In the genomic region with DNA sequence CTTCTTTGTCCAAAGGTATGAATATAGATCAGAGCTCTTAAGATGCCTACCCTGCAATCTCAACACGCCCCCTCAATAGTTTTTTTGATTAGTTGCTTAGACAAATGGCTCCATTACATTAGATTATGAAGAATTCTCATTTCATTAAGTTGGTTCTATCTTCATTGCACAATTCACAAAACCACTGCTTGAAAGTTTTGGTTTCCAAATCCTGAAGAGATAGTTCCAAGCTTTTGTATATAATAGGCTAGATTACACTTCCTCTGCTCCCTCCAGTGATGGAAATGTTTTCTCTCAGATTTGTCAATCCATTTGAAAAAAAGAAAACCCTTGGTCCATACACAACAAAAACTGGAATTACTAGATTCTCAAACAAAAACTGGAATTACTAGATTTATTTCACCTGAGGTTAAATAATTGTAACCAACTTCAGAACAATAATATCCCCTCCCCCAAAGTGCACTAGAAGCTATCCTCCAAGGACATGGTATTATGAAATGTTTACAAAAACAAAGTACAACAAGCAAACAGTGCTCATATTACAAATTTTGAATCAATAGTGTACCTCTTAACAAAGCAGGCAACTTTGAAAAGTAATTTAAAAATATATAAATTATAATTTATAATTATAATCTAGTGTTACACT, we compare ENCODE assay signal across 1 cellular context.
TF ChIP-seq lines count a peak whose summit lies in the region.

No MANE protein-coding gene starts in this region.

TF ChIP-seq in HepG2, 621 proteins besides CTCF, POLR2A, EP300 and RAD21 (continued from another document and continues in another):
- no peak for TF ChIP-seq ARNT (IDR thresholded peaks at IDR 0.05)
- TF ChIP-seq RORA (CRISPR knock-in tag; IDR thresholded peaks at IDR 0.05) = no peak
- TF ChIP-seq, protein P1, sequence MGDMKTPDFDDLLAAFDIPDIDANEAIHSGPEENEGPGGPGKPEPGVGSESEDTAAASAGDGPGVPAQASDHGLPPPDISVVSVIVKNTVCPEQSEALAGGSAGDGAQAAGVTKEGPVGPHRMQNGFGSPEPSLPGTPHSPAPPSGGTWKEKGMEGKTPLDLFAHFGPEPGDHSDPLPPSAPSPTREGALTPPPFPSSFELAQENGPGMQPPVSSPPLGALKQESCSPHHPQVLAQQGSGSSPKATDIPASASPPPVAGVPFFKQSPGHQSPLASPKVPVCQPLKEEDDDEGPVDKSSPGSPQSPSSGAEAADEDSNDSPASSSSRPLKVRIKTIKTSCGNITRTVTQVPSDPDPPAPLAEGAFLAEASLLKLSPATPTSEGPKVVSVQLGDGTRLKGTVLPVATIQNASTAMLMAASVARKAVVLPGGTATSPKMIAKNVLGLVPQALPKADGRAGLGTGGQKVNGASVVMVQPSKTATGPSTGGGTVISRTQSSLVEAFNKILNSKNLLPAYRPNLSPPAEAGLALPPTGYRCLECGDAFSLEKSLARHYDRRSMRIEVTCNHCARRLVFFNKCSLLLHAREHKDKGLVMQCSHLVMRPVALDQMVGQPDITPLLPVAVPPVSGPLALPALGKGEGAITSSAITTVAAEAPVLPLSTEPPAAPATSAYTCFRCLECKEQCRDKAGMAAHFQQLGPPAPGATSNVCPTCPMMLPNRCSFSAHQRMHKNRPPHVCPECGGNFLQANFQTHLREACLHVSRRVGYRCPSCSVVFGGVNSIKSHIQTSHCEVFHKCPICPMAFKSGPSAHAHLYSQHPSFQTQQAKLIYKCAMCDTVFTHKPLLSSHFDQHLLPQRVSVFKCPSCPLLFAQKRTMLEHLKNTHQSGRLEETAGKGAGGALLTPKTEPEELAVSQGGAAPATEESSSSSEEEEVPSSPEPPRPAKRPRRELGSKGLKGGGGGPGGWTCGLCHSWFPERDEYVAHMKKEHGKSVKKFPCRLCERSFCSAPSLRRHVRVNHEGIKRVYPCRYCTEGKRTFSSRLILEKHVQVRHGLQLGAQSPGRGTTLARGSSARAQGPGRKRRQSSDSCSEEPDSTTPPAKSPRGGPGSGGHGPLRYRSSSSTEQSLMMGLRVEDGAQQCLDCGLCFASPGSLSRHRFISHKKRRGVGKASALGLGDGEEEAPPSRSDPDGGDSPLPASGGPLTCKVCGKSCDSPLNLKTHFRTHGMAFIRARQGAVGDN (CRISPR knock-in tag; IDR thresholded peaks at IDR 0.05) = no peak
- TF ChIP-seq, protein P2, sequence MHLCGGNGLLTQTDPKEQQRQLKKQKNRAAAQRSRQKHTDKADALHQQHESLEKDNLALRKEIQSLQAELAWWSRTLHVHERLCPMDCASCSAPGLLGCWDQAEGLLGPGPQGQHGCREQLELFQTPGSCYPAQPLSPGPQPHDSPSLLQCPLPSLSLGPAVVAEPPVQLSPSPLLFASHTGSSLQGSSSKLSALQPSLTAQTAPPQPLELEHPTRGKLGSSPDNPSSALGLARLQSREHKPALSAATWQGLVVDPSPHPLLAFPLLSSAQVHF (CRISPR knock-in tag; IDR thresholded peaks at IDR 0.05) = no peak
- TF ChIP-seq, protein P3, sequence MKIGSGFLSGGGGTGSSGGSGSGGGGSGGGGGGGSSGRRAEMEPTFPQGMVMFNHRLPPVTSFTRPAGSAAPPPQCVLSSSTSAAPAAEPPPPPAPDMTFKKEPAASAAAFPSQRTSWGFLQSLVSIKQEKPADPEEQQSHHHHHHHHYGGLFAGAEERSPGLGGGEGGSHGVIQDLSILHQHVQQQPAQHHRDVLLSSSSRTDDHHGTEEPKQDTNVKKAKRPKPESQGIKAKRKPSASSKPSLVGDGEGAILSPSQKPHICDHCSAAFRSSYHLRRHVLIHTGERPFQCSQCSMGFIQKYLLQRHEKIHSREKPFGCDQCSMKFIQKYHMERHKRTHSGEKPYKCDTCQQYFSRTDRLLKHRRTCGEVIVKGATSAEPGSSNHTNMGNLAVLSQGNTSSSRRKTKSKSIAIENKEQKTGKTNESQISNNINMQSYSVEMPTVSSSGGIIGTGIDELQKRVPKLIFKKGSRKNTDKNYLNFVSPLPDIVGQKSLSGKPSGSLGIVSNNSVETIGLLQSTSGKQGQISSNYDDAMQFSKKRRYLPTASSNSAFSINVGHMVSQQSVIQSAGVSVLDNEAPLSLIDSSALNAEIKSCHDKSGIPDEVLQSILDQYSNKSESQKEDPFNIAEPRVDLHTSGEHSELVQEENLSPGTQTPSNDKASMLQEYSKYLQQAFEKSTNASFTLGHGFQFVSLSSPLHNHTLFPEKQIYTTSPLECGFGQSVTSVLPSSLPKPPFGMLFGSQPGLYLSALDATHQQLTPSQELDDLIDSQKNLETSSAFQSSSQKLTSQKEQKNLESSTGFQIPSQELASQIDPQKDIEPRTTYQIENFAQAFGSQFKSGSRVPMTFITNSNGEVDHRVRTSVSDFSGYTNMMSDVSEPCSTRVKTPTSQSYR (CRISPR knock-in tag; IDR thresholded peaks at IDR 0.05; ENCODE audit: borderline replicate concordance) = peak; percentile 94
- TF ChIP-seq, protein P4, sequence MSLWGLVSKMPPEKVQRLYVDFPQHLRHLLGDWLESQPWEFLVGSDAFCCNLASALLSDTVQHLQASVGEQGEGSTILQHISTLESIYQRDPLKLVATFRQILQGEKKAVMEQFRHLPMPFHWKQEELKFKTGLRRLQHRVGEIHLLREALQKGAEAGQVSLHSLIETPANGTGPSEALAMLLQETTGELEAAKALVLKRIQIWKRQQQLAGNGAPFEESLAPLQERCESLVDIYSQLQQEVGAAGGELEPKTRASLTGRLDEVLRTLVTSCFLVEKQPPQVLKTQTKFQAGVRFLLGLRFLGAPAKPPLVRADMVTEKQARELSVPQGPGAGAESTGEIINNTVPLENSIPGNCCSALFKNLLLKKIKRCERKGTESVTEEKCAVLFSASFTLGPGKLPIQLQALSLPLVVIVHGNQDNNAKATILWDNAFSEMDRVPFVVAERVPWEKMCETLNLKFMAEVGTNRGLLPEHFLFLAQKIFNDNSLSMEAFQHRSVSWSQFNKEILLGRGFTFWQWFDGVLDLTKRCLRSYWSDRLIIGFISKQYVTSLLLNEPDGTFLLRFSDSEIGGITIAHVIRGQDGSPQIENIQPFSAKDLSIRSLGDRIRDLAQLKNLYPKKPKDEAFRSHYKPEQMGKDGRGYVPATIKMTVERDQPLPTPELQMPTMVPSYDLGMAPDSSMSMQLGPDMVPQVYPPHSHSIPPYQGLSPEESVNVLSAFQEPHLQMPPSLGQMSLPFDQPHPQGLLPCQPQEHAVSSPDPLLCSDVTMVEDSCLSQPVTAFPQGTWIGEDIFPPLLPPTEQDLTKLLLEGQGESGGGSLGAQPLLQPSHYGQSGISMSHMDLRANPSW (CRISPR knock-in tag; IDR thresholded peaks at IDR 0.05; ENCODE audit: borderline replicate concordance) = no peak
- TF ChIP-seq, protein P5, sequence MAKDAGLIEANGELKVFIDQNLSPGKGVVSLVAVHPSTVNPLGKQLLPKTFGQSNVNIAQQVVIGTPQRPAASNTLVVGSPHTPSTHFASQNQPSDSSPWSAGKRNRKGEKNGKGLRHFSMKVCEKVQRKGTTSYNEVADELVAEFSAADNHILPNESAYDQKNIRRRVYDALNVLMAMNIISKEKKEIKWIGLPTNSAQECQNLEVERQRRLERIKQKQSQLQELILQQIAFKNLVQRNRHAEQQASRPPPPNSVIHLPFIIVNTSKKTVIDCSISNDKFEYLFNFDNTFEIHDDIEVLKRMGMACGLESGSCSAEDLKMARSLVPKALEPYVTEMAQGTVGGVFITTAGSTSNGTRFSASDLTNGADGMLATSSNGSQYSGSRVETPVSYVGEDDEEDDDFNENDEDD (CRISPR knock-in tag; IDR thresholded peaks at IDR 0.05; ENCODE audit: borderline replicate concordance) = no peak
- TF ChIP-seq ZBTB3 (CRISPR knock-in tag; IDR thresholded peaks at IDR 0.05; ENCODE audit: borderline replicate concordance, low read depth) = no peak
- no peak for TF ChIP-seq ZNF296 (CRISPR knock-in tag; conservative IDR thresholded peaks at IDR 0.05)
- TF ChIP-seq MIER3 (CRISPR knock-in tag; IDR thresholded peaks at IDR 0.05; ENCODE audit: borderline replicate concordance) = peak; percentile 52; the same call in 1 of the 2 replicates
- no peak for TF ChIP-seq PPARG (CRISPR knock-in tag; conservative IDR thresholded peaks at IDR 0.05)
- TF ChIP-seq TEAD3 (CRISPR knock-in tag; optimal IDR thresholded peaks at IDR 0.05; ENCODE audit: borderline replicate concordance) = no peak
- no peak for TF ChIP-seq ZNF660 (CRISPR knock-in tag; IDR thresholded peaks at IDR 0.05; ENCODE audit: borderline replicate concordance, low read depth)
- TF ChIP-seq ZFP37 (CRISPR knock-in tag; IDR thresholded peaks at IDR 0.05; ENCODE audit: borderline replicate concordance) = no peak
- no peak for TF ChIP-seq ZNF788 (CRISPR knock-in tag; IDR thresholded peaks at IDR 0.05; ENCODE audit: borderline replicate concordance)
- no peak for TF ChIP-seq KDM2A (CRISPR knock-in tag; IDR thresholded peaks at IDR 0.05; ENCODE audit: borderline replicate concordance, low read depth)
- no peak for TF ChIP-seq SP140L (CRISPR knock-in tag; IDR thresholded peaks at IDR 0.05; ENCODE audit: borderline replicate concordance)
- no peak for TF ChIP-seq ZNF747 (CRISPR knock-in tag; IDR thresholded peaks at IDR 0.05; ENCODE audit: borderline replicate concordance)
- TF ChIP-seq, protein P6, sequence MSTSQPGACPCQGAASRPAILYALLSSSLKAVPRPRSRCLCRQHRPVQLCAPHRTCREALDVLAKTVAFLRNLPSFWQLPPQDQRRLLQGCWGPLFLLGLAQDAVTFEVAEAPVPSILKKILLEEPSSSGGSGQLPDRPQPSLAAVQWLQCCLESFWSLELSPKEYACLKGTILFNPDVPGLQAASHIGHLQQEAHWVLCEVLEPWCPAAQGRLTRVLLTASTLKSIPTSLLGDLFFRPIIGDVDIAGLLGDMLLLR (CRISPR knock-in tag; IDR thresholded peaks at IDR 0.05) = no peak
- TF ChIP-seq RARA (CRISPR knock-in tag; IDR thresholded peaks at IDR 0.05) = peak; percentile 55
- TF ChIP-seq ZNF382 (CRISPR knock-in tag; IDR thresholded peaks at IDR 0.05; ENCODE audit: borderline replicate concordance) = no peak
- no peak for TF ChIP-seq ZSCAN20 (CRISPR knock-in tag; IDR thresholded peaks at IDR 0.05; ENCODE audit: borderline replicate concordance)
- TF ChIP-seq HNF4G (IDR thresholded peaks at IDR 0.05; ENCODE audit: borderline replicate concordance, low read depth, low read length) = no peak; the same call in 1 of the 2 replicates
- no peak for TF ChIP-seq HNF4G (CRISPR knock-in tag; IDR thresholded peaks at IDR 0.05; ENCODE audit: borderline replicate concordance, low read depth)
- TF ChIP-seq ZNF530 (CRISPR knock-in tag; IDR thresholded peaks at IDR 0.05; ENCODE audit: low read depth) = no peak
- TF ChIP-seq, protein P7, sequence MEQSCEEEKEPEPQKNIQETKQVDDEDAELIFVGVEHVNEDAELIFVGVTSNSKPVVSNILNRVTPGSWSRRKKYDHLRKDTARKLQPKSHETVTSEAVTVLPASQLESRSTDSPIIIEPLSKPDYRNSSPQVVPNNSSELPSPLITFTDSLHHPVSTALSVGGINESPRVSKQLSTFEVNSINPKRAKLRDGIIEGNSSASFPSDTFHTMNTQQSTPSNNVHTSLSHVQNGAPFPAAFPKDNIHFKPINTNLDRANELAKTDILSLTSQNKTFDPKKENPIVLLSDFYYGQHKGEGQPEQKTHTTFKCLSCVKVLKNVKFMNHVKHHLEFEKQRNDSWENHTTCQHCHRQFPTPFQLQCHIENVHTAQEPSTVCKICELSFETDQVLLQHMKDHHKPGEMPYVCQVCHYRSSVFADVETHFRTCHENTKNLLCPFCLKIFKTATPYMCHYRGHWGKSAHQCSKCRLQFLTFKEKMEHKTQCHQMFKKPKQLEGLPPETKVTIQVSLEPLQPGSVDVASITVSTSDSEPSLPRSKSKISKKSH (CRISPR knock-in tag; IDR thresholded peaks at IDR 0.05; ENCODE audit: borderline replicate concordance) = no peak
- TF ChIP-seq IKZF4 (CRISPR knock-in tag; IDR thresholded peaks at IDR 0.05; ENCODE audit: borderline replicate concordance, low read depth, not compliant biosample characterization) = no peak
- TF ChIP-seq, protein P8, sequence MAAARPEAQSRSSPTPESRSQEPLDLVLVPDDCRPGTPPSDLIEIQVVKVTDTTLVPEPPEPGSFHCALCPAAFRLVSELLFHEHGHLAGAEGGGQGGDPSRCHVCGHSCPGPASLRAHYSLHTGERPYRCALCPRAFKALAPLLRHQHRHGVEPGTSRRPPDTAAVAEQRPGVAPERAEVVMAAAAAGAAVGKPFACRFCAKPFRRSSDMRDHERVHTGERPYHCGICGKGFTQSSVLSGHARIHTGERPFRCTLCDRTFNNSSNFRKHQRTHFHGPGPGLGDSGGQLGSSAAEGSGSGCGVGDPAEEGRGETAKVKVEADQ (CRISPR knock-in tag; IDR thresholded peaks at IDR 0.05; ENCODE audit: borderline replicate concordance) = no peak
- TF ChIP-seq ZNF619 (CRISPR knock-in tag; IDR thresholded peaks at IDR 0.05) = no peak
- TF ChIP-seq ZNF20 (CRISPR knock-in tag; IDR thresholded peaks at IDR 0.05) = no peak
- no peak for TF ChIP-seq ZNF33B (CRISPR knock-in tag; IDR thresholded peaks at IDR 0.05)
- no peak for TF ChIP-seq RBM39 (IDR thresholded peaks at IDR 0.05; ENCODE audit: low read depth, low read length, poor library complexity, severe bottlenecking)
- no peak for TF ChIP-seq SRF (IDR thresholded peaks at IDR 0.05; ENCODE audit: low read depth, low read length)
- TF ChIP-seq MAFK (conservative IDR thresholded peaks at IDR 0.05 in 1 of 2, IDR thresholded peaks at IDR 0.05 in 1 of 2; ENCODE audit: low read length in 2 of 2) = no peak
- no peak for TF ChIP-seq JARID2 (CRISPR knock-in tag; IDR thresholded peaks at IDR 0.05; ENCODE audit: insufficient replicate concordance)
- no peak for TF ChIP-seq ZNF138 (CRISPR knock-in tag; IDR thresholded peaks at IDR 0.05; ENCODE audit: low read depth)
